In the genomic region with DNA sequence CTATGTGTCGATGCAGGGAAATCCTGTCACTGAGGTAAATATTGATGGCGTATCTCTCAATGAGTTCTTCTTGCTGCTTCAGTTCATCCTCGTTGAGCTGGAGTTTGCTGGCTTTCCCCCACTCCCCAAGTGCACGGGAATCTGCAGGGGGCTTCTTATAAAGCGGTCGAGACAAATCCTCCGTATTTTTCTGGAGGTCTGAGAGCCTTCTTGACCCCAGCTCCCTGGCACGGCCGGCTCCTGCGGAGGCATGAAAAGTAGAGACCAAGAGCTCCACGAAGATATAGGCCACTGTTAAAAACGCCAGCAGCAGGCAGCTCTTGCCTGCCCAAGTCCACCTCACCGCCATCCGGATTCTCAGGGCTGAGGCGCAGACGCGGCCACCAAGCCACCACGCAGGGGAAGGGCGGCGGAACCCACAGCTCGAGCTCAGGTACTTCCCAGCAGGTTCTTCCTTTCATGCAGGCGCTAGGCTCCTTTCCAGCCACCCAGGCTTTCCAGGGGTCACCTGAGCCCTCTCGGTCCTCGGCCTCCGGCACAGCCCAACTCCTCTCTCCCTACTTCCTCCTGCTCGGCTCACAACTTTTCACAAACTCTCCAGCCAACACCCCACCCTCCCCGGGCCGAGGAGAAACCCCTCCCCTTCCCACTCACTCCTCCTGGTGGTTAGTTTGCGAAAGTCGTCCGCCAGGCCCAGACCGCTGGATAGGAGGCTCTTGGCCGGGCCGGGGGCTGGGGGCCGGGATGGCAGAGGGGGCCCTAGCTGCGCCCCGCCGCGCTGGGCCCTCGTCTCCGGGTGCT, we compare ENCODE assay signal across 1 cellular context.
TF ChIP-seq lines count a peak whose summit lies in the region.

TSS of gene GALNT4 (minus strand) at position 596 of the 801 bp plus-strand sequence. CDS start at position 349, 247 bp downstream.

TF ChIP-seq in K562, 482 proteins besides CTCF, POLR2A, EP300 and RAD21 (continued from another document and continues in another):
- TF ChIP-seq, protein P1, sequence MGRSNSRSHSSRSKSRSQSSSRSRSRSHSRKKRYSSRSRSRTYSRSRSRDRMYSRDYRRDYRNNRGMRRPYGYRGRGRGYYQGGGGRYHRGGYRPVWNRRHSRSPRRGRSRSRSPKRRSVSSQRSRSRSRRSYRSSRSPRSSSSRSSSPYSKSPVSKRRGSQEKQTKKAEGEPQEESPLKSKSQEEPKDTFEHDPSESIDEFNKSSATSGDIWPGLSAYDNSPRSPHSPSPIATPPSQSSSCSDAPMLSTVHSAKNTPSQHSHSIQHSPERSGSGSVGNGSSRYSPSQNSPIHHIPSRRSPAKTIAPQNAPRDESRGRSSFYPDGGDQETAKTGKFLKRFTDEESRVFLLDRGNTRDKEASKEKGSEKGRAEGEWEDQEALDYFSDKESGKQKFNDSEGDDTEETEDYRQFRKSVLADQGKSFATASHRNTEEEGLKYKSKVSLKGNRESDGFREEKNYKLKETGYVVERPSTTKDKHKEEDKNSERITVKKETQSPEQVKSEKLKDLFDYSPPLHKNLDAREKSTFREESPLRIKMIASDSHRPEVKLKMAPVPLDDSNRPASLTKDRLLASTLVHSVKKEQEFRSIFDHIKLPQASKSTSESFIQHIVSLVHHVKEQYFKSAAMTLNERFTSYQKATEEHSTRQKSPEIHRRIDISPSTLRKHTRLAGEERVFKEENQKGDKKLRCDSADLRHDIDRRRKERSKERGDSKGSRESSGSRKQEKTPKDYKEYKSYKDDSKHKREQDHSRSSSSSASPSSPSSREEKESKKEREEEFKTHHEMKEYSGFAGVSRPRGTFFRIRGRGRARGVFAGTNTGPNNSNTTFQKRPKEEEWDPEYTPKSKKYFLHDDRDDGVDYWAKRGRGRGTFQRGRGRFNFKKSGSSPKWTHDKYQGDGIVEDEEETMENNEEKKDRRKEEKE (IDR thresholded peaks at IDR 0.05; ENCODE audit: borderline replicate concordance in 1 of 2, control insufficient read depth in 1 of 2, low read depth in 2 of 2, low read length in 1 of 2): no peak
- no peak for TF ChIP-seq RAD51 (IDR thresholded peaks at IDR 0.05; ENCODE audit: borderline replicate concordance, low read depth)
- TF ChIP-seq STAG1 (CRISPR knock-in tag; IDR thresholded peaks at IDR 0.05; ENCODE audit: borderline replicate concordance): no peak
- no peak for TF ChIP-seq ZC3H8 (IDR thresholded peaks at IDR 0.05)
- no peak for TF ChIP-seq ZNF280B (CRISPR knock-in tag; IDR thresholded peaks at IDR 0.05)
- no peak for TF ChIP-seq ETV1 (tag; conservative IDR thresholded peaks at IDR 0.05; ENCODE audit: low read depth)
- no peak for TF ChIP-seq MTA3 (IDR thresholded peaks at IDR 0.05; ENCODE audit: borderline replicate concordance)
- TF ChIP-seq DNMT1 (IDR thresholded peaks at IDR 0.05): no peak
- TF ChIP-seq GATA2 (CRISPR knock-in tag; IDR thresholded peaks at IDR 0.05): no peak
- TF ChIP-seq, protein P2, sequence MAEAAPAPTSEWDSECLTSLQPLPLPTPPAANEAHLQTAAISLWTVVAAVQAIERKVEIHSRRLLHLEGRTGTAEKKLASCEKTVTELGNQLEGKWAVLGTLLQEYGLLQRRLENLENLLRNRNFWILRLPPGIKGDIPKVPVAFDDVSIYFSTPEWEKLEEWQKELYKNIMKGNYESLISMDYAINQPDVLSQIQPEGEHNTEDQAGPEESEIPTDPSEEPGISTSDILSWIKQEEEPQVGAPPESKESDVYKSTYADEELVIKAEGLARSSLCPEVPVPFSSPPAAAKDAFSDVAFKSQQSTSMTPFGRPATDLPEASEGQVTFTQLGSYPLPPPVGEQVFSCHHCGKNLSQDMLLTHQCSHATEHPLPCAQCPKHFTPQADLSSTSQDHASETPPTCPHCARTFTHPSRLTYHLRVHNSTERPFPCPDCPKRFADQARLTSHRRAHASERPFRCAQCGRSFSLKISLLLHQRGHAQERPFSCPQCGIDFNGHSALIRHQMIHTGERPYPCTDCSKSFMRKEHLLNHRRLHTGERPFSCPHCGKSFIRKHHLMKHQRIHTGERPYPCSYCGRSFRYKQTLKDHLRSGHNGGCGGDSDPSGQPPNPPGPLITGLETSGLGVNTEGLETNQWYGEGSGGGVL (CRISPR knock-in tag; IDR thresholded peaks at IDR 0.05): no peak
- TF ChIP-seq ZNF717 (CRISPR knock-in tag; IDR thresholded peaks at IDR 0.05): no peak
- TF ChIP-seq SMARCE1 (IDR thresholded peaks at IDR 0.05): 0 out of 2 replicates have a peak, but pooled peaks have one; percentile 42
- TF ChIP-seq SAFB2 (IDR thresholded peaks at IDR 0.05; ENCODE audit: borderline replicate concordance, low read depth, low read length, severe bottlenecking): no peak
- no peak for TF ChIP-seq ZNF146 (CRISPR knock-in tag; IDR thresholded peaks at IDR 0.05; ENCODE audit: unreplicated experiment)
- TF ChIP-seq GATAD2A (IDR thresholded peaks at IDR 0.05): no peak
- TF ChIP-seq SMC3 (conservative IDR thresholded peaks at IDR 0.05; ENCODE audit: insufficient read depth, low read depth, low read length): peak; percentile 55
- TF ChIP-seq ZBTB17 (CRISPR knock-in tag; IDR thresholded peaks at IDR 0.05): peak; percentile 82
- no peak for TF ChIP-seq RB1 (IDR thresholded peaks at IDR 0.05; ENCODE audit: low read depth)
- no peak for TF ChIP-seq ZNF3 (CRISPR knock-in tag; IDR thresholded peaks at IDR 0.05)
- peak; percentile 55 for TF ChIP-seq POLR2AphosphoS5 (IDR thresholded peaks at IDR 0.05; ENCODE audit: control insufficient read depth, insufficient read depth, low read depth, low read length)
- TF ChIP-seq TAL1 (IDR thresholded peaks at IDR 0.05): no peak
- TF ChIP-seq ZNF384 (IDR thresholded peaks at IDR 0.05; ENCODE audit: low read depth, low read length): no peak
- no peak for TF ChIP-seq ZNF507 (tag; conservative IDR thresholded peaks at IDR 0.05)
- no peak for TF ChIP-seq GATAD2B (IDR thresholded peaks at IDR 0.05; ENCODE audit: borderline replicate concordance)
- no peak for TF ChIP-seq CBX2 (IDR thresholded peaks at IDR 0.05; ENCODE audit: insufficient read depth, low read length, poor library complexity, severe bottlenecking)
- no peak for TF ChIP-seq ZNF584 (CRISPR knock-in tag; IDR thresholded peaks at IDR 0.05; ENCODE audit: low read depth)
- TF ChIP-seq KLF13 (tag; IDR thresholded peaks at IDR 0.05; ENCODE audit: borderline replicate concordance, low read depth): no peak
- no peak for TF ChIP-seq ZNF24 (IDR thresholded peaks at IDR 0.05)
- no peak for TF ChIP-seq HMG20B (CRISPR knock-in tag; IDR thresholded peaks at IDR 0.05)
- no peak; the same call in 1 of the 2 replicates for TF ChIP-seq PML (IDR thresholded peaks at IDR 0.05; ENCODE audit: low read length)
- TF ChIP-seq, protein P3, sequence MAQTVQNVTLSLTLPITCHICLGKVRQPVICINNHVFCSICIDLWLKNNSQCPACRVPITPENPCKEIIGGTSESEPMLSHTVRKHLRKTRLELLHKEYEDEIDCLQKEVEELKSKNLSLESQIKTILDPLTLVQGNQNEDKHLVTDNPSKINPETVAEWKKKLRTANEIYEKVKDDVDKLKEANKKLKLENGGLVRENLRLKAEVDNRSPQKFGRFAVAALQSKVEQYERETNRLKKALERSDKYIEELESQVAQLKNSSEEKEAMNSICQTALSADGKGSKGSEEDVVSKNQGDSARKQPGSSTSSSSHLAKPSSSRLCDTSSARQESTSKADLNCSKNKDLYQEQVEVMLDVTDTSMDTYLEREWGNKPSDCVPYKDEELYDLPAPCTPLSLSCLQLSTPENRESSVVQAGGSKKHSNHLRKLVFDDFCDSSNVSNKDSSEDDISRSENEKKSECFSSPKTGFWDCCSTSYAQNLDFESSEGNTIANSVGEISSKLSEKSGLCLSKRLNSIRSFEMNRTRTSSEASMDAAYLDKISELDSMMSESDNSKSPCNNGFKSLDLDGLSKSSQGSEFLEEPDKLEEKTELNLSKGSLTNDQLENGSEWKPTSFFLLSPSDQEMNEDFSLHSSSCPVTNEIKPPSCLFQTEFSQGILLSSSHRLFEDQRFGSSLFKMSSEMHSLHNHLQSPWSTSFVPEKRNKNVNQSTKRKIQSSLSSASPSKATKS (CRISPR knock-in tag; IDR thresholded peaks at IDR 0.05): no peak
- no peak for TF ChIP-seq ZNF395 (CRISPR knock-in tag; IDR thresholded peaks at IDR 0.05)
- no peak for TF ChIP-seq U2AF2 (optimal IDR thresholded peaks at IDR 0.05; ENCODE audit: low read depth, low read length)
- no peak for TF ChIP-seq SETDB1 (IDR thresholded peaks at IDR 0.05; ENCODE audit: low read length)
- peak; percentile 24; the same call in 1 of the 2 replicates for TF ChIP-seq NFIC (IDR thresholded peaks at IDR 0.05)
- TF ChIP-seq ZNF263 (CRISPR knock-in tag; IDR thresholded peaks at IDR 0.05; ENCODE audit: borderline replicate concordance): no peak
- TF ChIP-seq ETV5 (CRISPR knock-in tag; IDR thresholded peaks at IDR 0.05; ENCODE audit: low read depth): no peak
- TF ChIP-seq, protein P4, sequence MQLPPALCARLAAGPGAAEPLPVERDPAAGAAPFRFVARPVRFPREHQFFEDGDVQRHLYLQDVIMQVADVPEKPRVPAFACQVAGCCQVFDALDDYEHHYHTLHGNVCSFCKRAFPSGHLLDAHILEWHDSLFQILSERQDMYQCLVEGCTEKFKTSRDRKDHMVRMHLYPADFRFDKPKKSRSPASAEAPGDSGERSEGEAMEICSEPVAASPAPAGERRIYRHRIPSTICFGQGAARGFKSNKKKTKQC (CRISPR knock-in tag; IDR thresholded peaks at IDR 0.05): no peak
- no peak for TF ChIP-seq ZNF589 (CRISPR knock-in tag; IDR thresholded peaks at IDR 0.05; ENCODE audit: low read depth)
- no peak for TF ChIP-seq ZKSCAN3 (CRISPR knock-in tag; IDR thresholded peaks at IDR 0.05)
- TF ChIP-seq, protein P5, sequence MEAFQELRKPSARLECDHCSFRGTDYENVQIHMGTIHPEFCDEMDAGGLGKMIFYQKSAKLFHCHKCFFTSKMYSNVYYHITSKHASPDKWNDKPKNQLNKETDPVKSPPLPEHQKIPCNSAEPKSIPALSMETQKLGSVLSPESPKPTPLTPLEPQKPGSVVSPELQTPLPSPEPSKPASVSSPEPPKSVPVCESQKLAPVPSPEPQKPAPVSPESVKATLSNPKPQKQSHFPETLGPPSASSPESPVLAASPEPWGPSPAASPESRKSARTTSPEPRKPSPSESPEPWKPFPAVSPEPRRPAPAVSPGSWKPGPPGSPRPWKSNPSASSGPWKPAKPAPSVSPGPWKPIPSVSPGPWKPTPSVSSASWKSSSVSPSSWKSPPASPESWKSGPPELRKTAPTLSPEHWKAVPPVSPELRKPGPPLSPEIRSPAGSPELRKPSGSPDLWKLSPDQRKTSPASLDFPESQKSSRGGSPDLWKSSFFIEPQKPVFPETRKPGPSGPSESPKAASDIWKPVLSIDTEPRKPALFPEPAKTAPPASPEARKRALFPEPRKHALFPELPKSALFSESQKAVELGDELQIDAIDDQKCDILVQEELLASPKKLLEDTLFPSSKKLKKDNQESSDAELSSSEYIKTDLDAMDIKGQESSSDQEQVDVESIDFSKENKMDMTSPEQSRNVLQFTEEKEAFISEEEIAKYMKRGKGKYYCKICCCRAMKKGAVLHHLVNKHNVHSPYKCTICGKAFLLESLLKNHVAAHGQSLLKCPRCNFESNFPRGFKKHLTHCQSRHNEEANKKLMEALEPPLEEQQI (IDR thresholded peaks at IDR 0.05): no peak
- TF ChIP-seq PHF8 (IDR thresholded peaks at IDR 0.05; ENCODE audit: borderline replicate concordance, low read length): peak; percentile 66; the same call in 1 of the 2 replicates
- no peak for TF ChIP-seq GTF3C2 (IDR thresholded peaks at IDR 0.05; ENCODE audit: borderline replicate concordance, extremely low read depth, insufficient read length)
- no peak for TF ChIP-seq ZNF586 (CRISPR knock-in tag; conservative IDR thresholded peaks at IDR 0.05)
- no peak for TF ChIP-seq CEBPB (tag; IDR thresholded peaks at IDR 0.05)
- TF ChIP-seq KHSRP (IDR thresholded peaks at IDR 0.05): no peak
- no peak for TF ChIP-seq SMAD2 (IDR thresholded peaks at IDR 0.05; ENCODE audit: low read depth, low read length)
- TF ChIP-seq LEF1 (IDR thresholded peaks at IDR 0.05): no peak
- no peak for TF ChIP-seq POU5F1 (IDR thresholded peaks at IDR 0.05; ENCODE audit: borderline replicate concordance, low read depth, low read length, partially characterized antibody)
- TF ChIP-seq MEIS2 (IDR thresholded peaks at IDR 0.05; ENCODE audit: partially characterized antibody): no peak
- TF ChIP-seq RBM39 (optimal IDR thresholded peaks at IDR 0.05; ENCODE audit: low read depth, low read length): no peak
- TF ChIP-seq ZFPM2 (CRISPR knock-in tag; IDR thresholded peaks at IDR 0.05): no peak
- TF ChIP-seq ZNF766 (CRISPR knock-in tag; conservative IDR thresholded peaks at IDR 0.05): no peak
